In genomic region chr3:56758539-56758981, GRCh38 we compare ENCODE assay signal across 8 cellular contexts. TPM values are rescaled to one million over a fixed set of nuclear protein-coding genes. Genes with fewer than 3 reads are reported as not detected.
DNase-seq lines count a peak whose midpoint lies in the region; ATAC-seq and TF ChIP-seq lines count a peak whose summit lies in the region.

No MANE protein-coding gene starts in this region.

- POLR2A ChIA-PET in activated naive CD8-positive, alpha-beta T cell treated with anti-CD3 and anti-CD28 coated beads, Interleukin-2, amount 10 ng/mL, durations not matched to agents 7 days and 5 days (lab: Charles Lee): interaction anchor here (0.9 to 10.9 kb wide), 8 partner anchors 20 to 205 kb away, joined by 3 to 132 read pairs (median 5); partner anchors contain the start of gene ARHGEF3

- H3K36me3 Mint-ChIP-seq in activated naive CD8-positive, alpha-beta T cell treated with anti-CD3 and anti-CD28 coated beads, Interleukin-2, amount 10 ng/mL, durations not matched to agents 7 days and 5 days: peaks cover 70% of the 10 kb centered on the region
- H3K36me3 Mint-ChIP-seq in glutamatergic neuron (ENCODE audit: unreplicated experiment): no peaks in the 10 kb centered on the region

- peak overlapping the region; percentile 83 for H3K27ac ChIP-seq in upper lobe of right lung

- H3K27me3 Mint-ChIP-seq in activated naive CD8-positive, alpha-beta T cell treated with anti-CD3 and anti-CD28 coated beads, Interleukin-2, amount 10 ng/mL, durations not matched to agents 7 days and 5 days: no peaks in the 10 kb centered on the region
- H3K27me3 Mint-ChIP-seq in glutamatergic neuron (ENCODE audit: unreplicated experiment): no peaks in the 10 kb centered on the region

- peaks cover 75% of the 10 kb centered on the region for H3K4me1 ChIP-seq in upper lobe of right lung

- TF ChIP-seq CTCF in upper lobe of right lung (IDR thresholded peaks at IDR 0.05) (no peak), glutamatergic neuron (IDR thresholded peaks at IDR 0.05; ENCODE audit: partially characterized antibody, unreplicated experiment) (no peak)

- no peaks in the 10 kb centered on the region for H3K27me3 ChIP-seq in upper lobe of right lung

- H3K4me3 Mint-ChIP-seq in activated naive CD8-positive, alpha-beta T cell treated with anti-CD3 and anti-CD28 coated beads, Interleukin-2, amount 10 ng/mL, durations not matched to agents 7 days and 5 days: peak overlapping the region; percentile 71
- no peak overlapping the region for H3K4me3 Mint-ChIP-seq in glutamatergic neuron (ENCODE audit: unreplicated experiment)

- no peak overlapping the region for H3K4me3 ChIP-seq in upper lobe of right lung

- peaks cover 4% of the 10 kb centered on the region for H3K9me3 Mint-ChIP-seq in activated naive CD8-positive, alpha-beta T cell treated with anti-CD3 and anti-CD28 coated beads, Interleukin-2, amount 10 ng/mL, durations not matched to agents 7 days and 5 days
- no peaks in the 10 kb centered on the region for H3K9me3 Mint-ChIP-seq in glutamatergic neuron (ENCODE audit: unreplicated experiment)

- H3K4me1 Mint-ChIP-seq in activated naive CD8-positive, alpha-beta T cell treated with anti-CD3 and anti-CD28 coated beads, Interleukin-2, amount 10 ng/mL, durations not matched to agents 7 days and 5 days: peaks cover 76% of the 10 kb centered on the region
- H3K4me1 Mint-ChIP-seq in glutamatergic neuron (ENCODE audit: low read depth, unreplicated experiment): no peaks in the 10 kb centered on the region

- intact Hi-C loops in upper lobe of right lung (cut with DNase I): no loop called here

- peak; percentile 14 for DNase-seq in DMS53 (lab: John Stamatoyannopoulos, UW)
- no peak for DNase-seq in DMS53 treated with DMSO at 0.1 percent for 48 hours (lab: John Stamatoyannopoulos, UW; ENCODE audit: unreplicated experiment)
- peak; percentile 4 for DNase-seq in NCI-H69 (lab: John Stamatoyannopoulos, UW)
- DNase-seq in activated naive CD8-positive, alpha-beta T cell treated with anti-CD3 and anti-CD28 coated beads, Interleukin-2, amount 10 ng/mL, durations not matched to agents 7 days and 5 days: no peak
- peak; percentile 86 for DNase-seq in left kidney (ENCODE audit: low read depth, low spot score)
- DNase-seq in upper lobe of right lung: no peak
- DNase-seq in glutamatergic neuron: no peak

- no peaks in the 10 kb centered on the region for H3K36me3 ChIP-seq in upper lobe of right lung

- H3K9me3 ChIP-seq in upper lobe of right lung: no peaks in the 10 kb centered on the region

- peak overlapping the region; percentile 93 for H3K27ac Mint-ChIP-seq in activated naive CD8-positive, alpha-beta T cell treated with anti-CD3 and anti-CD28 coated beads, Interleukin-2, amount 10 ng/mL, durations not matched to agents 7 days and 5 days
- no peak overlapping the region for H3K27ac Mint-ChIP-seq in glutamatergic neuron (ENCODE audit: unreplicated experiment)

- ATAC-seq in HG02610 (IDR thresholded peaks at IDR 0.05; ENCODE audit: unreplicated experiment) (peak; percentile 82), upper lobe of right lung (peak; percentile 85)
- ATAC-seq in activated naive CD8-positive, alpha-beta T cell treated with anti-CD3 and anti-CD28 coated beads, Interleukin-2, amount 10 ng/mL, durations not matched to agents 7 days and 5 days (ENCODE audit: low read depth): peak; percentile 73

RNA-seq across cellular contexts. Expression of gene ARHGEF3, which starts 43.2 kb away (rescaled TPM):
- total RNA-seq in activated naive CD8-positive, alpha-beta T cell treated with anti-CD3 and anti-CD28 coated beads, Interleukin-2, amount 10 ng/mL, durations not matched to agents 7 days and 5 days: 100 to 1,000 TPM; 130 TPM
- total RNA-seq in upper lobe of right lung: 37.5 TPM
- 10.8 TPM for total RNA-seq in glutamatergic neuron (ENCODE audit: unreplicated experiment)

Comparison
In these comparisons a context has a peak if more than half of its experiments do, and no peak if none do; other contexts are left out.
1. DNase-seq: peak in DMS53 (single experiment), NCI-H69 (single experiment) and left kidney (single experiment); none in DMS53 treated with DMSO at 0.1 percent for 48 hours (single experiment), activated naive CD8-positive, alpha-beta T cell treated with anti-CD3 and anti-CD28 coated beads, Interleukin-2, amount 10 ng/mL, durations not matched to agents 7 days and 5 days (single experiment), upper lobe of right lung (single experiment) and glutamatergic neuron (single experiment).
2. Peak in every context shown above with its lines, with median percentiles within 50 percentile points of each other: ATAC-seq.